In the genomic region with DNA sequence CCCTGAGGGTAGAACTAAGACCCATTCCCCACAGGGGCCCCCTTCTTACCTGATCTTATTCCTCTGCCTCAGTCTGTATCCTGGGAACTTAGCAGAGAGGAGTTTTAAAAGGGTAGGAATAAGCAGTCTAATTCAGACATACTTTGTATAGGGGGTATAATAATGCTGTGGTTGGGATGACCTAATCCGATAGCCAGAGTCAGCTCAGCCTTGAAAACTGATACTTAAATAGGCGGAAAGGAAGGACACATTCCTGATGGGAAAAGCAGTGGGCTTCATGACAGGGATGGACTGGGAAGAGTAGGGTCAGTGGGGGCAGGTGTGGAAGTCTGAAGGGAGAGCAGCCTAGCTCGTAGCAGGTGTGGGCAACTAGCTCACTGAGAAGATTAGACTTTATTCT, we compare ENCODE assay signal across 14 cellular contexts. TPM values are rescaled to one million over a fixed set of nuclear protein-coding genes. Genes with fewer than 3 reads are reported as not detected.
DNase-seq lines count a peak whose midpoint lies in the region; ATAC-seq, FAIRE-seq and TF ChIP-seq lines count a peak whose summit lies in the region.
"Had no signal": no experiment of that assay in that cellular context is flagged by ENCODE, and none has a peak within 500 bp of the region (broad histone marks: within the 10 kb centered on the region; RNA-seq: fewer than 3 reads in every experiment).

No MANE protein-coding gene starts in this region.

- intact Hi-C loops in PC-3 (cut with micrococcal nuclease) = loop anchor here (1.0 to 5.0 kb wide), 2 partner anchors 42 to 436 kb away; a partner anchor contains a TSS
- intact Hi-C loops in spleen (cut with DNase I; ENCODE audit: low total_unique reads) = loop anchor here (10.0 kb wide), 1 partner anchor 58 kb away; a partner anchor contains a TSS

- ATAC-seq in PC-3 = peak; percentile 46; the same call in 1 of the 2 replicates
- ATAC-seq in gastroesophageal sphincter = no peak
- ATAC-seq in HG03342 (IDR thresholded peaks at IDR 0.05; ENCODE audit: unreplicated experiment) = no peak
- no peak for ATAC-seq in stimulated activated naive CD8-positive, alpha-beta T cell treated with anti-CD3 and anti-CD28 coated beads, Interleukin-15, Interleukin-2, amounts not matched to agents 100 U/mL and 50 U/mL, for 24 hours
- ATAC-seq: natural killer cell treated with Interleukin-12 subunit alpha and Interleukin-12 subunit beta and Interleukin-15 and Interleukin-18, amount 100 ng/mL, for 72 hours had no signal

- no peak for FAIRE-seq in GM19239 (lab: Jason Lieb, UNC)

- H3K9ac ChIP-seq in PC-3 (ENCODE audit: low read length) = no peak overlapping the region

- TF ChIP-seq EP300 in gastroesophageal sphincter (IDR thresholded peaks at IDR 0.05) = no peak

- H3K27ac ChIP-seq in PC-3 (ENCODE audit: low read length) = no peak overlapping the region
- H3K27ac ChIP-seq in gastroesophageal sphincter = peak overlapping the region; percentile 79 to 84 (median 80)
- H3K27ac ChIP-seq in spleen = peak overlapping the region in 6 of 8 donors; percentile 35 to 71 (median 52)

- H3K79me2 ChIP-seq in PC-3 (ENCODE audit: low read length) = peaks cover 9% of the 10 kb centered on the region; the same call in 1 of the 2 replicates

- H3K4me2 ChIP-seq in PC-3 (ENCODE audit: low read length) = no peak overlapping the region

- no peak overlapping the region for H2AFZ ChIP-seq in PC-3 (ENCODE audit: low read length)

- H3K4me1 ChIP-seq in PC-3 (ENCODE audit: insufficient read depth, low read length) (peaks cover 17% of the 10 kb centered on the region), gastroesophageal sphincter (peaks cover 5 to 72% (median 20%) of the 10 kb centered on the region in 3 donors), spleen (peaks cover 0 to 35% (median 22%) of the 10 kb centered on the region in 6 donors)

- H3F3A ChIP-seq in PC-3 (ENCODE audit: low read length, unreplicated experiment) = no peaks in the 10 kb centered on the region

- POLR2A ChIA-PET in PC-3 (lab: Charles Lee; ENCODE audit: unreplicated experiment) = no interaction called here

- no peaks in the 10 kb centered on the region for H3K9me2 ChIP-seq in PC-3 (replicated peaks; ENCODE audit: low read length)

- no peaks in the 10 kb centered on the region for H4K20me1 ChIP-seq in PC-3 (ENCODE audit: low read length)

- TF ChIP-seq CTCF in PC-3 (conservative IDR thresholded peaks at IDR 0.05; ENCODE audit: low read depth, low read length) (no peak), gastroesophageal sphincter (IDR thresholded peaks at IDR 0.05) (no peak), spleen (IDR thresholded peaks at IDR 0.05 in 8 of 11, conservative IDR thresholded peaks at IDR 0.05 in 3 of 11) (no peak)

- H3K27me3 ChIP-seq in PC-3 (ENCODE audit: low read length) (no peaks in the 10 kb centered on the region), gastroesophageal sphincter (no peaks in the 10 kb centered on the region), spleen (replicated peaks in 1 of 7) (no peaks in the 10 kb centered on the region)
- H3K27me3 ChIP-seq: left lung had no signal

- DNase-seq in EH (ENCODE audit: low read depth) (peak; percentile 66), PC-3 (peak; percentile 20), spleen (no peak), COLO668 (lab: John Stamatoyannopoulos, UW; ENCODE audit: unreplicated experiment) (no peak), GM19239 (ENCODE audit: insufficient read length, low spot score) (no peak)
- no peak for DNase-seq in stimulated activated naive CD8-positive, alpha-beta T cell treated with anti-CD3 and anti-CD28 coated beads, Interleukin-15, Interleukin-2, amounts not matched to agents 100 U/mL and 50 U/mL, for 24 hours
- DNase-seq: activated CD4-positive, alpha-beta T cell treated with anti-CD3 and anti-CD28 coated beads for 4 hours; activated T-cell treated with anti-CD3 and anti-CD28 coated beads for 4 hours; DMS153; left lung; stimulated activated CD4-positive, alpha-beta T cell treated with anti-CD3 and anti-CD28 coated beads, Interleukin-4, amount 100 ng/mL, for 4 hours had no signal

- H3K4me3 ChIP-seq in PC-3 (ENCODE audit: low read length) (no peak overlapping the region), gastroesophageal sphincter (no peak overlapping the region), spleen (no peak overlapping the region)
- H3K4me3 ChIP-seq: left lung had no signal

- WGBS in gastroesophageal sphincter (ENCODE audit: low coverage in 1 of 2), 2 donors = 43 to 80% methylated on average over 1 to 3 of the region's 3 CpGs
- WGBS in spleen, 5 donors = 64 to 83% (median 74%) methylated on average over 3 of the region's 3 CpGs

- H3K9me3 ChIP-seq in PC-3 (ENCODE audit: low read length) (no peaks in the 10 kb centered on the region), gastroesophageal sphincter (no peaks in the 10 kb centered on the region), spleen (no peaks in the 10 kb centered on the region)
- H3K9me3 ChIP-seq: left lung had no signal

- H3K36me3 ChIP-seq in PC-3 (ENCODE audit: low read depth, low read length) (no peaks in the 10 kb centered on the region), gastroesophageal sphincter (peaks cover 0 to 43% of the 10 kb centered on the region in 2 donors), spleen (peaks cover 0 to 49% (median 8%) of the 10 kb centered on the region in 6 donors)

- no TSS peak for BruUV-seq in PC-3 (replicated peaks; lab: Mats Ljungman, UMichigan)

- CTCF ChIA-PET in PC-3 (lab: Charles Lee) = interaction anchor here (2.1 kb wide), 1 partner anchor 41 kb away, joined by 12 read pairs; no protein-coding TSS in a partner anchor

- TF ChIP-seq POLR2A in gastroesophageal sphincter (IDR thresholded peaks at IDR 0.05) = no peak
- TF ChIP-seq POLR2A in spleen (IDR thresholded peaks at IDR 0.05) = no peak

RNA-seq across cellular contexts. Expression of a gene that starts 52.2 kb away (rescaled TPM):
- total RNA-seq in PC-3 (2014; rRNA removed) (11.2 and 25.2 TPM in 2 replicates), gastroesophageal sphincter (10 to 100 TPM; 38.2 to 77.1 (median 40.2) TPM), spleen (10 to 100 TPM; 24.8 to 47.1 (median 31.8) TPM)
- polyA plus RNA-seq in spleen = 10 to 100 TPM; 15.6 to 34.7 (median 22.7) TPM

Comparison
In these comparisons a context has a peak if more than half of its experiments do, and no peak if none do; other contexts are left out.
1. DNase-seq: peak in EH (single experiment) and PC-3 (single experiment); none in spleen (single experiment), COLO668 (single experiment), GM19239 (single experiment) and stimulated activated naive CD8-positive, alpha-beta T cell treated with anti-CD3 and anti-CD28 coated beads, Interleukin-15, Interleukin-2, amounts not matched to agents 100 U/mL and 50 U/mL, for 24 hours (single experiment).